18 cellular contexts compared by ENCODE assay signal in genomic region chr11:19506803-19507466, GRCh38.
"Had no signal": no experiment of that assay in that cellular context is flagged by ENCODE, and none has a peak within 500 bp of the region (broad histone marks: within the 10 kb centered on the region; RNA-seq: fewer than 3 reads in every experiment).

No MANE protein-coding gene starts in this region.

- H3K36me3 ChIP-seq: heart right ventricle, lower lobe of right lung, transverse colon had no signal

- H3K4me3 ChIP-seq: heart right ventricle, lower lobe of right lung, transverse colon had no signal

- H3K9me3 Mint-ChIP-seq: activated naive CD4-positive, alpha-beta T cell treated with anti-CD3 and anti-CD28 coated beads for 36 hours; activated naive CD8-positive, alpha-beta T cell treated with anti-CD3 and anti-CD28 coated beads, Interleukin-2, amount 50 U/mL, for 24 hours; activated T-helper 1 cell treated with anti-CD3 and anti-CD28 coated beads, Interleukin-12 subunit alpha, Interleukin-12 subunit beta, Interleukin-2, Interleukin-4 antibody, amounts not matched to agents 30 ng/mL and 10 ng/mL and 1 ng/mL, durations not matched to agents 14 hours and 24 hours and 36 hours; dendritic cell treated with granulocyte-macrophage colony-stimulating factor and Interleukin-4, amounts not matched to agents 40 ng/mL and 50 ng/mL, for 4 days; effector memory CD8-positive, alpha-beta T cell; nephron progenitor cell had no signal

- H3K27me3 Mint-ChIP-seq: dendritic cell treated with granulocyte-macrophage colony-stimulating factor and Interleukin-4, amounts not matched to agents 40 ng/mL and 50 ng/mL, for 4 days had no signal

- H3K9me3 ChIP-seq: heart right ventricle, lower lobe of right lung, transverse colon had no signal

- DNase-seq: activated CD4-positive, CD25-positive, alpha-beta regulatory T cell treated with anti-CD3 and anti-CD28 coated beads, Interleukin-2, amount 50 U/mL, for 72 hours; activated naive CD4-positive, alpha-beta T cell treated with anti-CD3 and anti-CD28 coated beads for 36 hours; activated naive CD8-positive, alpha-beta T cell treated with anti-CD3 and anti-CD28 coated beads, Interleukin-2, amount 50 U/mL, for 24 hours; aorta; cerebellar nuclear complex; effector memory CD8-positive, alpha-beta T cell; foreskin melanocyte; heart right ventricle; lower lobe of right lung; nephron progenitor cell; occipital lobe; small intestine; stimulated activated CD4-positive, alpha-beta T cell treated with anti-CD3 and anti-CD28 coated beads, Interleukin-4, amount 100 ng/mL, for 4 hours; stimulated activated CD8-positive, alpha-beta memory T cell treated with anti-CD3 and anti-CD28 coated beads, Interleukin-4, amount 100 ng/mL, for 48 hours; stimulated activated naive CD4-positive, alpha-beta T cell treated with Interleukin-2 at 50 U/mL for 16 hours; transverse colon had no signal

- H3K4me1 ChIP-seq: transverse colon had no signal

- H3K4me1 Mint-ChIP-seq: activated naive CD8-positive, alpha-beta T cell treated with anti-CD3 and anti-CD28 coated beads, Interleukin-2, amount 50 U/mL, for 24 hours had no signal

- H3K4me3 Mint-ChIP-seq: activated naive CD4-positive, alpha-beta T cell treated with anti-CD3 and anti-CD28 coated beads for 36 hours; activated naive CD8-positive, alpha-beta T cell treated with anti-CD3 and anti-CD28 coated beads, Interleukin-2, amount 50 U/mL, for 24 hours; activated T-helper 1 cell treated with anti-CD3 and anti-CD28 coated beads, Interleukin-12 subunit alpha, Interleukin-12 subunit beta, Interleukin-2, Interleukin-4 antibody, amounts not matched to agents 30 ng/mL and 10 ng/mL and 1 ng/mL, durations not matched to agents 14 hours and 24 hours and 36 hours; dendritic cell treated with granulocyte-macrophage colony-stimulating factor and Interleukin-4, amounts not matched to agents 40 ng/mL and 50 ng/mL, for 4 days; effector memory CD8-positive, alpha-beta T cell; nephron progenitor cell had no signal

- FAIRE-seq: small intestine had no signal

- H3K27ac Mint-ChIP-seq: activated naive CD4-positive, alpha-beta T cell treated with anti-CD3 and anti-CD28 coated beads for 36 hours; activated naive CD8-positive, alpha-beta T cell treated with anti-CD3 and anti-CD28 coated beads, Interleukin-2, amount 50 U/mL, for 24 hours; activated T-helper 1 cell treated with anti-CD3 and anti-CD28 coated beads, Interleukin-12 subunit alpha, Interleukin-12 subunit beta, Interleukin-2, Interleukin-4 antibody, amounts not matched to agents 30 ng/mL and 10 ng/mL and 1 ng/mL, durations not matched to agents 14 hours and 24 hours and 36 hours; dendritic cell treated with granulocyte-macrophage colony-stimulating factor and Interleukin-4, amounts not matched to agents 40 ng/mL and 50 ng/mL, for 4 days; effector memory CD8-positive, alpha-beta T cell; nephron progenitor cell had no signal

- ATAC-seq: activated naive CD8-positive, alpha-beta T cell treated with anti-CD3 and anti-CD28 coated beads, Interleukin-2, amount 50 U/mL, for 24 hours; effector memory CD8-positive, alpha-beta T cell; lower lobe of right lung had no signal
